23 cellular contexts compared by ENCODE assay signal in the genomic region with DNA sequence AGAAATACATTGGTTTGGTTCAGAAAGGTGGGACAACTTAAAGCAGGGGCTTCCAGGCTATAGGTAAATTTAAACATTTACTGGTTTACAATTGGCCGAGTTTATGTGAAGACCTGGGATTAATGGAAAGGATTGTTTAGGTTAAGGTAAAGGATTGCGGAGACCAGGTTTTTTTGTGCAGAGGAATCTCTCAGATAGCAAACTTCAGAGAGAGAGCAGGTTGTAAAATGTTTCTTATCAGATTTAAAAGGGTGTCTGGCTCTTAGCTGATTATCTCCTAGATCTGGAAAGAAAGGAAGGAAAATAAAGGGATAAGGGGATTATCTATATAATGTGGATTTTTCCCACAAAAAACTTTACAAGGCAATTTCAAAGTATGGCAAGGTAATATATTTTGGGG.
"Had no signal": no experiment of that assay in that cellular context is flagged by ENCODE, and none has a peak within 500 bp of the region (broad histone marks: within the 10 kb centered on the region; RNA-seq: fewer than 3 reads in every experiment).

No MANE protein-coding gene starts in this region.

- H3K27me3 ChIP-seq: esophagus squamous epithelium, pancreas, right lobe of liver, tibial artery, upper lobe of right lung, vagina had no signal

- H3K27ac ChIP-seq: esophagus squamous epithelium, pancreas, prostate gland, right lobe of liver, tibial artery, upper lobe of right lung, vagina had no signal

- DNase-seq: effector memory CD8-positive, alpha-beta T cell; esophagus squamous epithelium; foreskin fibroblast; head of caudate nucleus; hippocampal formation; left colon; left ventricle myocardium superior; mesenchymal stem cell; mucosa of descending colon; natural killer cell; occipital lobe; pancreas; right lobe of liver; stimulated activated CD4-positive, alpha-beta T cell treated with anti-CD3 and anti-CD28 coated beads, Interleukin-4, amount 100 ng/mL, for 1 hour; stimulated activated CD8-positive, alpha-beta memory T cell treated with anti-CD3 and anti-CD28 coated beads, Interleukin-4, amount 100 ng/mL, for 48 hours; stimulated activated naive CD8-positive, alpha-beta T cell treated with anti-CD3 and anti-CD28 coated beads, Interleukin-15, Interleukin-2, amounts not matched to agents 100 U/mL and 50 U/mL, for 24 hours; tibial artery; upper lobe of right lung had no signal

- H3K4me3 ChIP-seq: esophagus squamous epithelium, lung, mucosa of descending colon, pancreas, prostate gland, right lobe of liver, tibial artery, upper lobe of right lung, vagina had no signal

- H3K9me3 Mint-ChIP-seq: dendritic cell treated with granulocyte-macrophage colony-stimulating factor and Interleukin-4, amounts not matched to agents 40 ng/mL and 50 ng/mL, for 4 days; effector memory CD8-positive, alpha-beta T cell; natural killer cell; stimulated activated effector memory CD8-positive, alpha-beta T cell treated with anti-CD3 and anti-CD28 coated beads, Interleukin-12 subunit alpha, Interleukin-12 subunit beta, amount 100 ng/mL, for 72 hours had no signal

- H3K36me3 Mint-ChIP-seq: natural killer cell had no signal

- H3K27ac Mint-ChIP-seq: dendritic cell treated with granulocyte-macrophage colony-stimulating factor and Interleukin-4, amounts not matched to agents 40 ng/mL and 50 ng/mL, for 4 days; natural killer cell; stimulated activated effector memory CD8-positive, alpha-beta T cell treated with anti-CD3 and anti-CD28 coated beads, Interleukin-12 subunit alpha, Interleukin-12 subunit beta, amount 100 ng/mL, for 72 hours had no signal

- H3K36me3 ChIP-seq: esophagus squamous epithelium, pancreas, prostate gland, right lobe of liver, tibial artery, upper lobe of right lung, vagina had no signal

- H3K27me3 Mint-ChIP-seq: dendritic cell treated with granulocyte-macrophage colony-stimulating factor and Interleukin-4, amounts not matched to agents 40 ng/mL and 50 ng/mL, for 4 days; effector memory CD8-positive, alpha-beta T cell had no signal

- H3K4me3 Mint-ChIP-seq: dendritic cell treated with granulocyte-macrophage colony-stimulating factor and Interleukin-4, amounts not matched to agents 40 ng/mL and 50 ng/mL, for 4 days; effector memory CD8-positive, alpha-beta T cell; natural killer cell; stimulated activated effector memory CD8-positive, alpha-beta T cell treated with anti-CD3 and anti-CD28 coated beads, Interleukin-12 subunit alpha, Interleukin-12 subunit beta, amount 100 ng/mL, for 72 hours had no signal

- H3K4me1 ChIP-seq: esophagus squamous epithelium, pancreas, prostate gland, right lobe of liver had no signal

- H3K9me3 ChIP-seq: esophagus squamous epithelium, mucosa of descending colon, pancreas, prostate gland, upper lobe of right lung, vagina had no signal

- ATAC-seq: effector memory CD8-positive, alpha-beta T cell; left colon; left ventricle myocardium superior; mucosa of descending colon; natural killer cell; pancreas; right lobe of liver; stimulated activated effector memory CD8-positive, alpha-beta T cell treated with anti-CD3 and anti-CD28 coated beads, Interleukin-12 subunit alpha, Interleukin-12 subunit beta, amount 100 ng/mL, for 72 hours; stimulated activated naive CD8-positive, alpha-beta T cell treated with anti-CD3 and anti-CD28 coated beads, Interleukin-15, Interleukin-2, amounts not matched to agents 100 U/mL and 50 U/mL, for 24 hours; upper lobe of right lung had no signal
